Comparison of ENCODE assay signal across 8 cellular contexts in genomic region chr1:14946567-14947285, GRCh38.
DNase-seq lines count a peak whose midpoint lies in the region; ATAC-seq and TF ChIP-seq lines count a peak whose summit lies in the region.

No MANE protein-coding gene starts in this region.

- H3K9me2 ChIP-seq in OCI-LY1 (ENCODE audit: low read depth, low read length), result no peaks in the 10 kb centered on the region

- no peak overlapping the region for H3K4me3 ChIP-seq in OCI-LY1 (ENCODE audit: low read depth, low read length, poor library complexity, severe bottlenecking)
- no peak overlapping the region for H3K4me3 ChIP-seq in dorsolateral prefrontal cortex
- H3K4me3 ChIP-seq in lower lobe of right lung, result peak overlapping the region; percentile 37

- TF ChIP-seq CTCF in OCI-LY1 (IDR thresholded peaks at IDR 0.05; ENCODE audit: low read length) (no peak), dorsolateral prefrontal cortex (IDR thresholded peaks at IDR 0.05 in 54 of 56, conservative IDR thresholded peaks at IDR 0.05 in 2 of 56; ENCODE audit: low read depth in 1 of 56, partially characterized antibody in 56 of 56) (no peak), lower lobe of right lung (IDR thresholded peaks at IDR 0.05) (no peak)

- no peaks in the 10 kb centered on the region for H3K27me3 ChIP-seq in OCI-LY1 (ENCODE audit: insufficient read depth, low read length)
- no peaks in the 10 kb centered on the region for H3K27me3 ChIP-seq in dorsolateral prefrontal cortex
- no peaks in the 10 kb centered on the region for H3K27me3 ChIP-seq in lower lobe of right lung (ENCODE audit: low read depth)

- DNase-seq in dorsolateral prefrontal cortex (no peak), lower lobe of right lung (no peak), ureter (ENCODE audit: low spot score) (peak; percentile 69), NCI-H510A treated with DMSO at 0.1 percent for 48 hours (lab: John Stamatoyannopoulos, UW) (no peak), NCI-H2029 treated with DMSO at 0.1 percent for 48 hours (lab: John Stamatoyannopoulos, UW) (no peak), left lobe of liver (ENCODE audit: low spot score) (no peak)
- no peak for DNase-seq in activated T-cell treated with anti-CD3 and anti-CD28 coated beads, Interleukin-2, amount 50 U/mL, for 1 hour

- peak overlapping the region; percentile 9 for H3K27ac ChIP-seq in OCI-LY1 (ENCODE audit: low read depth, low read length, poor library complexity, severe bottlenecking)
- H3K27ac ChIP-seq in dorsolateral prefrontal cortex, result peak overlapping the region in 57 of 59 donors; percentile 20 to 98 (median 95)
- peak overlapping the region; percentile 88 for H3K27ac ChIP-seq in lower lobe of right lung

- H3K9ac ChIP-seq in OCI-LY1 (ENCODE audit: low read length), result no peak overlapping the region

- ATAC-seq in lower lobe of right lung (peak in 1 of 2 donors; percentile 50), left lobe of liver (no peak)

- H3K4me1 ChIP-seq in OCI-LY1 (ENCODE audit: insufficient read depth, low read length, severe bottlenecking) (peaks cover 83% of the 10 kb centered on the region), lower lobe of right lung (peaks cover 47% of the 10 kb centered on the region)

- H4K20me1 ChIP-seq in OCI-LY1 (ENCODE audit: insufficient read depth, low read length), result no peaks in the 10 kb centered on the region

- H2AFZ ChIP-seq in OCI-LY1 (ENCODE audit: low read length), result no peak overlapping the region

- intact Hi-C loops in dorsolateral prefrontal cortex (cut with DNase I) (no loop called here), lower lobe of right lung (cut with DNase I) (no loop called here)

- H3K4me2 ChIP-seq in OCI-LY1 (ENCODE audit: low read length), result no peak overlapping the region

- H3F3A ChIP-seq in OCI-LY1 (ENCODE audit: insufficient read depth, low read length), result no peaks in the 10 kb centered on the region

- no peaks in the 10 kb centered on the region for H3K9me3 ChIP-seq in OCI-LY1 (ENCODE audit: low read length)
- H3K9me3 ChIP-seq in lower lobe of right lung, result no peaks in the 10 kb centered on the region

- no peaks in the 10 kb centered on the region for H3K36me3 ChIP-seq in OCI-LY1 (ENCODE audit: insufficient read depth, low read length)
- H3K36me3 ChIP-seq in lower lobe of right lung, result no peaks in the 10 kb centered on the region

- no peaks in the 10 kb centered on the region for H3K79me2 ChIP-seq in OCI-LY1 (ENCODE audit: insufficient read depth, low read length)

Comparison
In these comparisons a context has a peak if more than half of its experiments do, and no peak if none do; other contexts are left out.
1. H3K27ac ChIP-seq: peak in every context shown above with its lines; median percentile 95 in dorsolateral prefrontal cortex; 88 in lower lobe of right lung; 9 in OCI-LY1.